Comparison of ENCODE assay signal across 16 cellular contexts in the genomic region with DNA sequence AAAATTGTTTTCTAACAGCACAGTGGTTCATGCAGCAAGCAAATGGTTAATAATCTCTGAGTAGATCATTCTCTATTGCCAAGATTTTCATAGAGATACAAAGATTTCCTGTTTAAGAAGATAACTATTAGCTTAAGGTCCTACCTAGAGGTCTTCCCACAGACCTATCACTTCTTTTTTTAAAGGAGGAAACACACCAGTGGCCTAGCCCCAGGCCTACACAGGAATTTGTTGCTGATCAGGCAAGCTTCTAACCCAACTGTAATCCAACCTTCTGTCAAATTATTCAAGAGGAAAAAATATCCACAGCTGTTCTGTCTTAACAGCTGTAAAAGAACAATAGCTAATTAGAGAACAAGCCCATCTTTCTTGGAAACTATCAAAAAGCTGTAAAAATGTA.
DNase-seq lines count a peak whose midpoint lies in the region; ATAC-seq and TF ChIP-seq lines count a peak whose summit lies in the region.
"Had no signal": no experiment of that assay in that cellular context is flagged by ENCODE, and none has a peak within 500 bp of the region (broad histone marks: within the 10 kb centered on the region; RNA-seq: fewer than 3 reads in every experiment).

No MANE protein-coding gene starts in this region.

- peak; percentile 9 for DNase-seq in fibroblast of the aortic adventitia (ENCODE audit: low read depth)
- DNase-seq in hippocampal formation (lab: John Stamatoyannopoulos, UW): no peak
- DNase-seq in left colon: no peak
- no peak for DNase-seq in nucleus accumbens (lab: John Stamatoyannopoulos, UW)
- no peak for DNase-seq in Calu3
- DNase-seq: activated CD4-positive, alpha-beta T cell treated with anti-CD3 and anti-CD28 coated beads, Interleukin-2, amount 50 U/mL, for 4 hours; CD4-positive, alpha-beta T cell; effector CD4-positive, alpha-beta T cell; NCI-H1048; NCI-H526; stimulated activated CD4-positive, alpha-beta T cell treated with anti-CD3 and anti-CD28 coated beads, Interleukin-12 subunit alpha, Interleukin-12 subunit beta, amount 100 ng/mL, for 4 hours; testis had no signal

- H3K9me3 Mint-ChIP-seq in Calu3 (ENCODE audit: low read depth, unreplicated experiment): no peaks in the 10 kb centered on the region
- H3K9me3 Mint-ChIP-seq: GM23338 had no signal

- H3K4me3 Mint-ChIP-seq in Calu3 (ENCODE audit: low read depth, unreplicated experiment): no peak overlapping the region
- H3K4me3 Mint-ChIP-seq: CD4-positive, alpha-beta T cell; GM23338 had no signal

- no peaks in the 10 kb centered on the region for H3K4me1 Mint-ChIP-seq in Calu3 (ENCODE audit: low read depth, unreplicated experiment)

- no peak overlapping the region for H3K27ac Mint-ChIP-seq in Calu3 (ENCODE audit: unreplicated experiment)
- H3K27ac Mint-ChIP-seq: CD4-positive, alpha-beta T cell; GM23338 had no signal

- CTCF ChIA-PET in Calu3 (lab: Charles Lee): interaction anchor here (0.6 kb wide), 1 partner anchor 487 kb away, joined by 4 read pairs; no protein-coding TSS in a partner anchor

- H3K27me3 Mint-ChIP-seq in Calu3 (ENCODE audit: unreplicated experiment): no peaks in the 10 kb centered on the region
- H3K27me3 Mint-ChIP-seq: CD4-positive, alpha-beta T cell had no signal

- no peak overlapping the region for H3K4me3 ChIP-seq in fibroblast of the aortic adventitia (ENCODE audit: low read depth, low read length)
- H3K4me3 ChIP-seq: GM23338, testis had no signal

- no TSS peak for BruUV-seq in Calu3 (replicated peaks; lab: Mats Ljungman, UMichigan)

- ATAC-seq in GM18519 (IDR thresholded peaks at IDR 0.05; ENCODE audit: low FRiP score, unreplicated experiment) (peak; percentile 28), GM21529 (IDR thresholded peaks at IDR 0.05; ENCODE audit: unreplicated experiment) (peak; percentile 53), HG03565 (IDR thresholded peaks at IDR 0.05; ENCODE audit: unreplicated experiment) (peak; percentile 27), left colon (no peak)
- ATAC-seq: GM23338 had no signal

- H3K36me3 Mint-ChIP-seq in Calu3 (ENCODE audit: insufficient read depth, unreplicated experiment): no peaks in the 10 kb centered on the region

- TF ChIP-seq CTCF in fibroblast of the aortic adventitia (IDR thresholded peaks at IDR 0.05; ENCODE audit: insufficient read depth, low read length): no peak
- no peak for TF ChIP-seq CTCF in Calu3 (IDR thresholded peaks at IDR 0.05; ENCODE audit: unreplicated experiment)

- intact Hi-C loops in left colon (cut with DNase I, micrococcal nuclease): no loop called here
- intact Hi-C loops in Calu3 (cut with micrococcal nuclease; ENCODE audit: unreplicated experiment): no loop called here
